In the genomic region with DNA sequence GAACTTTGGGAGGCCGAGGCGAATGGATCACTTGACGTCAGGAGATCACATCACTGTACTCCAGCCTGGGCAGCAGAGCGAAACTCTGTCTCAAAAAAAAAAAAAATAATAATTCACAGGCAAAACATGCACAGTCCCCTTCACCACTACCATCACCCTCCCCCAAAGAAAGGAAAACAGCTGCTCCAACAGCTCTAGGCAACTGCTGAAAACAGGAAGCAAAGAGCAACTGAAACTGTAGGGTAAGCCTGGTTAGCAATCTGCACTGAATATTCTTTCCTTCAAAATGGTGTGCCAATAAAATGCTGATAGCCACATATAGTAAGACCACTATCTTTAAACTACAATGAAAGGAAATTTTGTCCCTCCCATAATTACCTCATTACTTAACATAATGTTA, we compare ENCODE assay signal across 9 cellular contexts. TPM values are rescaled to one million over a fixed set of nuclear protein-coding genes. Genes with fewer than 3 reads are reported as not detected.
A peak's percentile ranks its signal among the peaks of the same experiment; 100 is the strongest.
DNase-seq lines count a peak whose midpoint lies in the region; ATAC-seq, FAIRE-seq and TF ChIP-seq lines count a peak whose summit lies in the region.
"Had no signal": no experiment of that assay in that cellular context is flagged by ENCODE, and none has a peak within 500 bp of the region (broad histone marks: within the 10 kb centered on the region; RNA-seq: fewer than 3 reads in every experiment).

No MANE protein-coding gene starts in this region.

- no peak overlapping the region for H3K27ac Mint-ChIP-seq in osteocyte (ENCODE audit: unreplicated experiment)

- H3K27ac ChIP-seq in OCI-LY3 (ENCODE audit: low read length) = peak overlapping the region; percentile 64; the same call in 1 of the 2 replicates
- H3K27ac ChIP-seq in effector memory CD4-positive, alpha-beta T cell (ENCODE audit: insufficient read depth, low read length, poor library complexity, severe bottlenecking) = no peak overlapping the region

- peaks cover 29% of the 10 kb centered on the region for H3K4me1 ChIP-seq in OCI-LY3 (ENCODE audit: low read length)
- H3K4me1 ChIP-seq in effector memory CD4-positive, alpha-beta T cell (ENCODE audit: control insufficient read depth, insufficient read depth, low read length, poor library complexity, severe bottlenecking) = peaks cover 2% of the 10 kb centered on the region

- no peaks in the 10 kb centered on the region for H3K27me3 Mint-ChIP-seq in osteocyte (ENCODE audit: unreplicated experiment)

- in situ Hi-C loops in G401 (cut with HindIII; ENCODE audit: low sequenced_read_pairs) = no loop called here

- H3K4me3 Mint-ChIP-seq in osteocyte (ENCODE audit: unreplicated experiment) = no peak overlapping the region

- peak; percentile 50 for FAIRE-seq in GM12892 (lab: Jason Lieb, UNC)

- no peak for TF ChIP-seq POLR2A in GM12892 (IDR thresholded peaks at IDR 0.05; ENCODE audit: low read depth, low read length)

- H3K4me3 ChIP-seq in OCI-LY3 (ENCODE audit: low read length) = peak overlapping the region; percentile 36
- H3K4me3 ChIP-seq in effector memory CD4-positive, alpha-beta T cell (ENCODE audit: insufficient read depth, low read depth, low read length, poor library complexity, severe bottlenecking) = no peak overlapping the region

- H3K36me3 Mint-ChIP-seq in osteocyte (ENCODE audit: unreplicated experiment) = peaks cover 17% of the 10 kb centered on the region

- peak overlapping the region; percentile 67 for H3K4me2 ChIP-seq in OCI-LY3 (ENCODE audit: low read length)

- no peak for TF ChIP-seq CTCF in OCI-LY3 (IDR thresholded peaks at IDR 0.05; ENCODE audit: low read depth, low read length)
- TF ChIP-seq CTCF in osteocyte (IDR thresholded peaks at IDR 0.05) = no peak

- H3K27me3 ChIP-seq in OCI-LY3 (ENCODE audit: low read depth, low read length) = no peaks in the 10 kb centered on the region
- H3K27me3 ChIP-seq in effector memory CD4-positive, alpha-beta T cell (replicated peaks; ENCODE audit: control insufficient read depth, insufficient read depth, low read length, poor library complexity, severe bottlenecking) = no peaks in the 10 kb centered on the region

- peaks cover 44% of the 10 kb centered on the region for H3K4me1 Mint-ChIP-seq in osteocyte (ENCODE audit: unreplicated experiment)

- H4K20me1 ChIP-seq in OCI-LY3 (ENCODE audit: insufficient read depth, low read length) = peaks cover 12% of the 10 kb centered on the region

- H3K36me3 ChIP-seq in OCI-LY3 (replicated peaks; ENCODE audit: low read depth, low read length) = peaks cover 6% of the 10 kb centered on the region
- H3K36me3 ChIP-seq in effector memory CD4-positive, alpha-beta T cell (ENCODE audit: control insufficient read depth, insufficient read depth, low read length) = peaks cover 16% of the 10 kb centered on the region

- no peaks in the 10 kb centered on the region for H3K9me3 Mint-ChIP-seq in osteocyte (ENCODE audit: unreplicated experiment)

- no peaks in the 10 kb centered on the region for H3K9me3 ChIP-seq in OCI-LY3 (ENCODE audit: insufficient read depth, low read length)
- H3K9me3 ChIP-seq in effector memory CD4-positive, alpha-beta T cell (ENCODE audit: control insufficient read depth, low read length) = no peaks in the 10 kb centered on the region

- peaks cover 15% of the 10 kb centered on the region for H3K79me2 ChIP-seq in OCI-LY3 (ENCODE audit: low read length)

- H2AFZ ChIP-seq in OCI-LY3 (ENCODE audit: low read depth, low read length) = no peak overlapping the region

- no peak for DNase-seq in GM12892 (ENCODE audit: insufficient read length)
- peak; percentile 67 for DNase-seq in left kidney (ENCODE audit: low read depth, low spot score)
- DNase-seq in G401 (ENCODE audit: low spot score) = no peak
- no peak for DNase-seq in osteocyte (ENCODE audit: extremely low spot score, unreplicated experiment)
- no peak for DNase-seq in effector memory CD4-positive, alpha-beta T cell
- DNase-seq: effector CD4-positive, alpha-beta T cell had no signal

- ATAC-seq in HG02759 (IDR thresholded peaks at IDR 0.05; ENCODE audit: unreplicated experiment) (peak; percentile 82), SK-N-SH treated with all-trans-retinoic acid at 6 μM for 48 hours (no peak)

- H3K9ac ChIP-seq in OCI-LY3 (ENCODE audit: low read length) = no peak overlapping the region; the same call in 1 of the 2 replicates

TF ChIP-seq in SK-N-SH treated with all-trans-retinoic acid at 6 μM for 48 hours, 23 proteins besides CTCF, POLR2A, EP300 and RAD21:
- TF ChIP-seq ESRRG (CRISPR knock-in tag; IDR thresholded peaks at IDR 0.05) (no peak), TOX (CRISPR knock-in tag; IDR thresholded peaks at IDR 0.05; ENCODE audit: borderline replicate concordance) (no peak), GLIS3 (CRISPR knock-in tag; IDR thresholded peaks at IDR 0.05) (no peak)
- TF ChIP-seq, protein P1, sequence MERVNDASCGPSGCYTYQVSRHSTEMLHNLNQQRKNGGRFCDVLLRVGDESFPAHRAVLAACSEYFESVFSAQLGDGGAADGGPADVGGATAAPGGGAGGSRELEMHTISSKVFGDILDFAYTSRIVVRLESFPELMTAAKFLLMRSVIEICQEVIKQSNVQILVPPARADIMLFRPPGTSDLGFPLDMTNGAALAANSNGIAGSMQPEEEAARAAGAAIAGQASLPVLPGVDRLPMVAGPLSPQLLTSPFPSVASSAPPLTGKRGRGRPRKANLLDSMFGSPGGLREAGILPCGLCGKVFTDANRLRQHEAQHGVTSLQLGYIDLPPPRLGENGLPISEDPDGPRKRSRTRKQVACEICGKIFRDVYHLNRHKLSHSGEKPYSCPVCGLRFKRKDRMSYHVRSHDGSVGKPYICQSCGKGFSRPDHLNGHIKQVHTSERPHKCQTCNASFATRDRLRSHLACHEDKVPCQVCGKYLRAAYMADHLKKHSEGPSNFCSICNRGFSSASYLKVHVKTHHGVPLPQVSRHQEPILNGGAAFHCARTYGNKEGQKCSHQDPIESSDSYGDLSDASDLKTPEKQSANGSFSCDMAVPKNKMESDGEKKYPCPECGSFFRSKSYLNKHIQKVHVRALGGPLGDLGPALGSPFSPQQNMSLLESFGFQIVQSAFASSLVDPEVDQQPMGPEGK (CRISPR knock-in tag; IDR thresholded peaks at IDR 0.05; ENCODE audit: borderline replicate concordance) = no peak
- TF ChIP-seq, protein P2, sequence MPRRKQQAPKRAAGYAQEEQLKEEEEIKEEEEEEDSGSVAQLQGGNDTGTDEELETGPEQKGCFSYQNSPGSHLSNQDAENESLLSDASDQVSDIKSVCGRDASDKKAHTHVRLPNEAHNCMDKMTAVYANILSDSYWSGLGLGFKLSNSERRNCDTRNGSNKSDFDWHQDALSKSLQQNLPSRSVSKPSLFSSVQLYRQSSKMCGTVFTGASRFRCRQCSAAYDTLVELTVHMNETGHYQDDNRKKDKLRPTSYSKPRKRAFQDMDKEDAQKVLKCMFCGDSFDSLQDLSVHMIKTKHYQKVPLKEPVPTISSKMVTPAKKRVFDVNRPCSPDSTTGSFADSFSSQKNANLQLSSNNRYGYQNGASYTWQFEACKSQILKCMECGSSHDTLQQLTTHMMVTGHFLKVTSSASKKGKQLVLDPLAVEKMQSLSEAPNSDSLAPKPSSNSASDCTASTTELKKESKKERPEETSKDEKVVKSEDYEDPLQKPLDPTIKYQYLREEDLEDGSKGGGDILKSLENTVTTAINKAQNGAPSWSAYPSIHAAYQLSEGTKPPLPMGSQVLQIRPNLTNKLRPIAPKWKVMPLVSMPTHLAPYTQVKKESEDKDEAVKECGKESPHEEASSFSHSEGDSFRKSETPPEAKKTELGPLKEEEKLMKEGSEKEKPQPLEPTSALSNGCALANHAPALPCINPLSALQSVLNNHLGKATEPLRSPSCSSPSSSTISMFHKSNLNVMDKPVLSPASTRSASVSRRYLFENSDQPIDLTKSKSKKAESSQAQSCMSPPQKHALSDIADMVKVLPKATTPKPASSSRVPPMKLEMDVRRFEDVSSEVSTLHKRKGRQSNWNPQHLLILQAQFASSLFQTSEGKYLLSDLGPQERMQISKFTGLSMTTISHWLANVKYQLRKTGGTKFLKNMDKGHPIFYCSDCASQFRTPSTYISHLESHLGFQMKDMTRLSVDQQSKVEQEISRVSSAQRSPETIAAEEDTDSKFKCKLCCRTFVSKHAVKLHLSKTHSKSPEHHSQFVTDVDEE (CRISPR knock-in tag; IDR thresholded peaks at IDR 0.05) = no peak

RNA-seq across cellular contexts. Expression of a gene that starts 11.8 kb away (rescaled TPM):
- polyA plus RNA-seq in GM12892 (2012; ENCODE audit: missing spikeins) = 31.0 TPM
- total RNA-seq in G401 (2014; rRNA removed; shearing (Covaris generic)) = 71.2 and 121 TPM in 2 replicates
- total RNA-seq in osteocyte = 64.0 and 68.2 TPM in 2 replicates
